Comparison of ENCODE assay signal across 1 cellular context in genomic region chr9:35812025-35812602, GRCh38.
TF ChIP-seq lines count a peak whose summit lies in the region.

A gene with protein sequence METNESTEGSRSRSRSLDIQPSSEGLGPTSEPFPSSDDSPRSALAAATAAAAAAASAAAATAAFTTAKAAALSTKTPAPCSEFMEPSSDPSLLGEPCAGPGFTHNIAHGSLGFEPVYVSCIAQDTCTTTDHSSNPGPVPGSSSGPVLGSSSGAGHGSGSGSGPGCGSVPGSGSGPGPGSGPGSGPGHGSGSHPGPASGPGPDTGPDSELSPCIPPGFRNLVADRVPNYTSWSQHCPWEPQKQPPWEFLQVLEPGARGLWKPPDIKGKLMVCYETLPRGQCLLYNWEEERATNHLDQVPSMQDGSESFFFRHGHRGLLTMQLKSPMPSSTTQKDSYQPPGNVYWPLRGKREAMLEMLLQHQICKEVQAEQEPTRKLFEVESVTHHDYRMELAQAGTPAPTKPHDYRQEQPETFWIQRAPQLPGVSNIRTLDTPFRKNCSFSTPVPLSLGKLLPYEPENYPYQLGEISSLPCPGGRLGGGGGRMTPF (minus strand): TSS chr9:35812262. CDS start chr9:35812147, 115 bp downstream.

TF ChIP-seq in HepG2, 621 proteins besides CTCF, POLR2A, EP300 and RAD21 (continued from another document and continues in another):
- TF ChIP-seq, protein P1, sequence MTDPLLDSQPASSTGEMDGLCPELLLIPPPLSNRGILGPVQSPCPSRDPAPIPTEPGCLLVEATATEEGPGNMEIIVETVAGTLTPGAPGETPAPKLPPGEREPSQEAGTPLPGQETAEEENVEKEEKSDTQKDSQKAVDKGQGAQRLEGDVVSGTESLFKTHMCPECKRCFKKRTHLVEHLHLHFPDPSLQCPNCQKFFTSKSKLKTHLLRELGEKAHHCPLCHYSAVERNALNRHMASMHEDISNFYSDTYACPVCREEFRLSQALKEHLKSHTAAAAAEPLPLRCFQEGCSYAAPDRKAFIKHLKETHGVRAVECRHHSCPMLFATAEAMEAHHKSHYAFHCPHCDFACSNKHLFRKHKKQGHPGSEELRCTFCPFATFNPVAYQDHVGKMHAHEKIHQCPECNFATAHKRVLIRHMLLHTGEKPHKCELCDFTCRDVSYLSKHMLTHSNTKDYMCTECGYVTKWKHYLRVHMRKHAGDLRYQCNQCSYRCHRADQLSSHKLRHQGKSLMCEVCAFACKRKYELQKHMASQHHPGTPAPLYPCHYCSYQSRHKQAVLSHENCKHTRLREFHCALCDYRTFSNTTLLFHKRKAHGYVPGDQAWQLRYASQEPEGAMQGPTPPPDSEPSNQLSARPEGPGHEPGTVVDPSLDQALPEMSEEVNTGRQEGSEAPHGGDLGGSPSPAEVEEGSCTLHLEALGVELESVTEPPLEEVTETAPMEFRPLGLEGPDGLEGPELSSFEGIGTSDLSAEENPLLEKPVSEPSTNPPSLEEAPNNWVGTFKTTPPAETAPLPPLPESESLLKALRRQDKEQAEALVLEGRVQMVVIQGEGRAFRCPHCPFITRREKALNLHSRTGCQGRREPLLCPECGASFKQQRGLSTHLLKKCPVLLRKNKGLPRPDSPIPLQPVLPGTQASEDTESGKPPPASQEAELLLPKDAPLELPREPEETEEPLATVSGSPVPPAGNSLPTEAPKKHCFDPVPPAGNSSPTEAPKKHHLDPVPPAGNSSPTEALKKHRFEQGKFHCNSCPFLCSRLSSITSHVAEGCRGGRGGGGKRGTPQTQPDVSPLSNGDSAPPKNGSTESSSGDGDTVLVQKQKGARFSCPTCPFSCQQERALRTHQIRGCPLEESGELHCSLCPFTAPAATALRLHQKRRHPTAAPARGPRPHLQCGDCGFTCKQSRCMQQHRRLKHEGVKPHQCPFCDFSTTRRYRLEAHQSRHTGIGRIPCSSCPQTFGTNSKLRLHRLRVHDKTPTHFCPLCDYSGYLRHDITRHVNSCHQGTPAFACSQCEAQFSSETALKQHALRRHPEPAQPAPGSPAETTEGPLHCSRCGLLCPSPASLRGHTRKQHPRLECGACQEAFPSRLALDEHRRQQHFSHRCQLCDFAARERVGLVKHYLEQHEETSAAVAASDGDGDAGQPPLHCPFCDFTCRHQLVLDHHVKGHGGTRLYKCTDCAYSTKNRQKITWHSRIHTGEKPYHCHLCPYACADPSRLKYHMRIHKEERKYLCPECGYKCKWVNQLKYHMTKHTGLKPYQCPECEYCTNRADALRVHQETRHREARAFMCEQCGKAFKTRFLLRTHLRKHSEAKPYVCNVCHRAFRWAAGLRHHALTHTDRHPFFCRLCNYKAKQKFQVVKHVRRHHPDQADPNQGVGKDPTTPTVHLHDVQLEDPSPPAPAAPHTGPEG (CRISPR knock-in tag; IDR thresholded peaks at IDR 0.05): no peak
- TF ChIP-seq, protein P2, sequence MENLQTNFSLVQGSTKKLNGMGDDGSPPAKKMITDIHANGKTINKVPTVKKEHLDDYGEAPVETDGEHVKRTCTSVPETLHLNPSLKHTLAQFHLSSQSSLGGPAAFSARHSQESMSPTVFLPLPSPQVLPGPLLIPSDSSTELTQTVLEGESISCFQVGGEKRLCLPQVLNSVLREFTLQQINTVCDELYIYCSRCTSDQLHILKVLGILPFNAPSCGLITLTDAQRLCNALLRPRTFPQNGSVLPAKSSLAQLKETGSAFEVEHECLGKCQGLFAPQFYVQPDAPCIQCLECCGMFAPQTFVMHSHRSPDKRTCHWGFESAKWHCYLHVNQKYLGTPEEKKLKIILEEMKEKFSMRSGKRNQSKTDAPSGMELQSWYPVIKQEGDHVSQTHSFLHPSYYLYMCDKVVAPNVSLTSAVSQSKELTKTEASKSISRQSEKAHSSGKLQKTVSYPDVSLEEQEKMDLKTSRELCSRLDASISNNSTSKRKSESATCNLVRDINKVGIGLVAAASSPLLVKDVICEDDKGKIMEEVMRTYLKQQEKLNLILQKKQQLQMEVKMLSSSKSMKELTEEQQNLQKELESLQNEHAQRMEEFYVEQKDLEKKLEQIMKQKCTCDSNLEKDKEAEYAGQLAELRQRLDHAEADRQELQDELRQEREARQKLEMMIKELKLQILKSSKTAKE (CRISPR knock-in tag; IDR thresholded peaks at IDR 0.05; ENCODE audit: borderline replicate concordance): no peak
- no peak for TF ChIP-seq NR3C1 (CRISPR knock-in tag; IDR thresholded peaks at IDR 0.05)
- TF ChIP-seq SMAD3 (CRISPR knock-in tag; IDR thresholded peaks at IDR 0.05): peak; percentile 50; the same call in 1 of the 2 replicates
- no peak for TF ChIP-seq ZMYM3 (CRISPR knock-in tag; IDR thresholded peaks at IDR 0.05)
- TF ChIP-seq ZKSCAN5 (CRISPR knock-in tag; IDR thresholded peaks at IDR 0.05): no peak
- no peak for TF ChIP-seq ZBTB7A (CRISPR knock-in tag; IDR thresholded peaks at IDR 0.05)
- no peak for TF ChIP-seq MXD1 (CRISPR knock-in tag; IDR thresholded peaks at IDR 0.05)
- no peak for TF ChIP-seq ZSCAN22 (CRISPR knock-in tag; IDR thresholded peaks at IDR 0.05)
- TF ChIP-seq SOX6 (IDR thresholded peaks at IDR 0.05): no peak
- TF ChIP-seq SOX6 (CRISPR knock-in tag; IDR thresholded peaks at IDR 0.05): no peak
- 0 out of 2 replicates have a peak, but pooled peaks have one; percentile 21 for TF ChIP-seq ZBTB21 (CRISPR knock-in tag; IDR thresholded peaks at IDR 0.05)
- TF ChIP-seq MBNL3 (CRISPR knock-in tag; conservative IDR thresholded peaks at IDR 0.05): no peak
- no peak; the same call in none of the 2 replicates for TF ChIP-seq ZSCAN31 (CRISPR knock-in tag; IDR thresholded peaks at IDR 0.05; ENCODE audit: low read depth)
- no peak for TF ChIP-seq SMYD3 (CRISPR knock-in tag; IDR thresholded peaks at IDR 0.05)
- no peak for TF ChIP-seq PRMT3 (CRISPR knock-in tag; IDR thresholded peaks at IDR 0.05; ENCODE audit: borderline replicate concordance, low read depth)
- no peak for TF ChIP-seq GZF1 (CRISPR knock-in tag; IDR thresholded peaks at IDR 0.05)
- no peak for TF ChIP-seq CREB1 (IDR thresholded peaks at IDR 0.05)
- no peak for TF ChIP-seq CREB1 (CRISPR knock-in tag; IDR thresholded peaks at IDR 0.05)
- TF ChIP-seq, protein P3, sequence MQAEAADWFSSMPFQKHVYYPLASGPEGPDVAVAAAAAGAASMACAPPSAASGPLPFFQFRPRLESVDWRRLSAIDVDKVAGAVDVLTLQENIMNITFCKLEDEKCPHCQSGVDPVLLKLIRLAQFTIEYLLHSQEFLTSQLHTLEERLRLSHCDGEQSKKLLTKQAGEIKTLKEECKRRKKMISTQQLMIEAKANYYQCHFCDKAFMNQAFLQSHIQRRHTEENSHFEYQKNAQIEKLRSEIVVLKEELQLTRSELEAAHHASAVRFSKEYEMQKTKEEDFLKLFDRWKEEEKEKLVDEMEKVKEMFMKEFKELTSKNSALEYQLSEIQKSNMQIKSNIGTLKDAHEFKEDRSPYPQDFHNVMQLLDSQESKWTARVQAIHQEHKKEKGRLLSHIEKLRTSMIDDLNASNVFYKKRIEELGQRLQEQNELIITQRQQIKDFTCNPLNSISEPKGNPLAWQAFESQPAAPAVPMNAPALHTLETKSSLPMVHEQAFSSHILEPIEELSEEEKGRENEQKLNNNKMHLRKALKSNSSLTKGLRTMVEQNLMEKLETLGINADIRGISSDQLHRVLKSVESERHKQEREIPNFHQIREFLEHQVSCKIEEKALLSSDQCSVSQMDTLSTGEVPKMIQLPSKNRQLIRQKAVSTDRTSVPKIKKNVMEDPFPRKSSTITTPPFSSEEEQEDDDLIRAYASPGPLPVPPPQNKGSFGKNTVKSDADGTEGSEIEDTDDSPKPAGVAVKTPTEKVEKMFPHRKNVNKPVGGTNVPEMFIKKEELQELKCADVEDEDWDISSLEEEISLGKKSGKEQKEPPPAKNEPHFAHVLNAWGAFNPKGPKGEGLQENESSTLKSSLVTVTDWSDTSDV (CRISPR knock-in tag; IDR thresholded peaks at IDR 0.05): no peak
- no peak for TF ChIP-seq ZNF850 (CRISPR knock-in tag; conservative IDR thresholded peaks at IDR 0.05)
- TF ChIP-seq MBD4 (IDR thresholded peaks at IDR 0.05; ENCODE audit: borderline replicate concordance, low read length): no peak
- no peak for TF ChIP-seq NFE2L1 (CRISPR knock-in tag; IDR thresholded peaks at IDR 0.05; ENCODE audit: borderline replicate concordance)
- TF ChIP-seq TAF1 (CRISPR knock-in tag; IDR thresholded peaks at IDR 0.05): peak; percentile 43; the same call in 1 of the 2 replicates
- 0 out of 2 replicates have a peak, but pooled peaks have one; percentile 26 for TF ChIP-seq ZSCAN9 (CRISPR knock-in tag; IDR thresholded peaks at IDR 0.05; ENCODE audit: borderline replicate concordance)
- TF ChIP-seq TP53 (CRISPR knock-in tag; conservative IDR thresholded peaks at IDR 0.05): no peak
- TF ChIP-seq, protein P4, sequence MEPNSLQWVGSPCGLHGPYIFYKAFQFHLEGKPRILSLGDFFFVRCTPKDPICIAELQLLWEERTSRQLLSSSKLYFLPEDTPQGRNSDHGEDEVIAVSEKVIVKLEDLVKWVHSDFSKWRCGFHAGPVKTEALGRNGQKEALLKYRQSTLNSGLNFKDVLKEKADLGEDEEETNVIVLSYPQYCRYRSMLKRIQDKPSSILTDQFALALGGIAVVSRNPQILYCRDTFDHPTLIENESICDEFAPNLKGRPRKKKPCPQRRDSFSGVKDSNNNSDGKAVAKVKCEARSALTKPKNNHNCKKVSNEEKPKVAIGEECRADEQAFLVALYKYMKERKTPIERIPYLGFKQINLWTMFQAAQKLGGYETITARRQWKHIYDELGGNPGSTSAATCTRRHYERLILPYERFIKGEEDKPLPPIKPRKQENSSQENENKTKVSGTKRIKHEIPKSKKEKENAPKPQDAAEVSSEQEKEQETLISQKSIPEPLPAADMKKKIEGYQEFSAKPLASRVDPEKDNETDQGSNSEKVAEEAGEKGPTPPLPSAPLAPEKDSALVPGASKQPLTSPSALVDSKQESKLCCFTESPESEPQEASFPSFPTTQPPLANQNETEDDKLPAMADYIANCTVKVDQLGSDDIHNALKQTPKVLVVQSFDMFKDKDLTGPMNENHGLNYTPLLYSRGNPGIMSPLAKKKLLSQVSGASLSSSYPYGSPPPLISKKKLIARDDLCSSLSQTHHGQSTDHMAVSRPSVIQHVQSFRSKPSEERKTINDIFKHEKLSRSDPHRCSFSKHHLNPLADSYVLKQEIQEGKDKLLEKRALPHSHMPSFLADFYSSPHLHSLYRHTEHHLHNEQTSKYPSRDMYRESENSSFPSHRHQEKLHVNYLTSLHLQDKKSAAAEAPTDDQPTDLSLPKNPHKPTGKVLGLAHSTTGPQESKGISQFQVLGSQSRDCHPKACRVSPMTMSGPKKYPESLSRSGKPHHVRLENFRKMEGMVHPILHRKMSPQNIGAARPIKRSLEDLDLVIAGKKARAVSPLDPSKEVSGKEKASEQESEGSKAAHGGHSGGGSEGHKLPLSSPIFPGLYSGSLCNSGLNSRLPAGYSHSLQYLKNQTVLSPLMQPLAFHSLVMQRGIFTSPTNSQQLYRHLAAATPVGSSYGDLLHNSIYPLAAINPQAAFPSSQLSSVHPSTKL (CRISPR knock-in tag; IDR thresholded peaks at IDR 0.05): peak; percentile 30; the same call in 1 of the 2 replicates
- no peak for TF ChIP-seq TCF7L2 (IDR thresholded peaks at IDR 0.05; ENCODE audit: low read depth, low read length)
- TF ChIP-seq TSC22D2 (CRISPR knock-in tag; IDR thresholded peaks at IDR 0.05; ENCODE audit: borderline replicate concordance): peak; percentile 57; the same call in 1 of the 2 replicates
- TF ChIP-seq CREM (IDR thresholded peaks at IDR 0.05): peak; percentile 58; the same call in 1 of the 2 replicates
- no peak for TF ChIP-seq CREM (CRISPR knock-in tag; IDR thresholded peaks at IDR 0.05)
- peak; percentile 19; the same call in 1 of the 2 replicates for TF ChIP-seq ZBTB4 (CRISPR knock-in tag; IDR thresholded peaks at IDR 0.05; ENCODE audit: borderline replicate concordance)
- TF ChIP-seq KDM2A (CRISPR knock-in tag; IDR thresholded peaks at IDR 0.05; ENCODE audit: borderline replicate concordance, low read depth): peak; percentile 88
- no peak for TF ChIP-seq ZNF816 (CRISPR knock-in tag; IDR thresholded peaks at IDR 0.05; ENCODE audit: borderline replicate concordance)
- no peak for TF ChIP-seq SMAD1 (CRISPR knock-in tag; IDR thresholded peaks at IDR 0.05; ENCODE audit: borderline replicate concordance, low read depth)
- TF ChIP-seq GLMP (CRISPR knock-in tag; IDR thresholded peaks at IDR 0.05; ENCODE audit: borderline replicate concordance): no peak
- no peak for TF ChIP-seq ZFP37 (CRISPR knock-in tag; IDR thresholded peaks at IDR 0.05; ENCODE audit: borderline replicate concordance)
- TF ChIP-seq CENPT (CRISPR knock-in tag; IDR thresholded peaks at IDR 0.05; ENCODE audit: low read depth): no peak
- TF ChIP-seq RAD51 (IDR thresholded peaks at IDR 0.05; ENCODE audit: borderline replicate concordance): no peak
